In genomic region chr19:39969681-39970423, GRCh38 we compare ENCODE assay signal across 8 cellular contexts. TPM values are rescaled to one million over a fixed set of nuclear protein-coding genes. Genes with fewer than 3 reads are reported as not detected.
A peak's percentile ranks its signal among the peaks of the same experiment; 100 is the strongest.
DNase-seq lines count a peak whose midpoint lies in the region; ATAC-seq and TF ChIP-seq lines count a peak whose summit lies in the region.

No MANE protein-coding gene starts in this region.

- H3K27me3 Mint-ChIP-seq in brain = peaks cover 8% of the 10 kb centered on the region

- H3K27ac ChIP-seq in mesodermal cell (ENCODE audit: low read depth, low read length, severe bottlenecking) = peak overlapping the region; percentile 86
- H3K27ac ChIP-seq in vagina = peak overlapping the region; percentile 96

- TF ChIP-seq CTCF in brain (conservative IDR thresholded peaks at IDR 0.05) (no peak), vagina (IDR thresholded peaks at IDR 0.05) (no peak)

- H3K27ac Mint-ChIP-seq in brain = peak overlapping the region; percentile 98 to 99 (median 98)

- H3K4me1 ChIP-seq in mesodermal cell (ENCODE audit: control insufficient read depth, insufficient read depth, low read length, poor library complexity, severe bottlenecking) (peaks cover 10% of the 10 kb centered on the region), vagina (peaks cover 25% of the 10 kb centered on the region)

- peaks cover 0 to 8% (median 3%) of the 10 kb centered on the region in 5 experiments for H3K9me3 Mint-ChIP-seq in brain

- H3K9me3 ChIP-seq in mesodermal cell (ENCODE audit: control insufficient read depth, low read length) (no peaks in the 10 kb centered on the region), vagina (no peaks in the 10 kb centered on the region)

- intact Hi-C loops in vagina (cut with DNase I) = loop anchor here (10.0 kb wide), 2 partner anchors 125 to 175 kb away; partner anchors contain the start of gene FBL

- 69 to 72% methylated on average over 5 to 6 of the region's 13 CpGs for WGBS in mesodermal cell (ENCODE audit: insufficient coverage in 2 of 2), 2 experiments

- H3K4me3 Mint-ChIP-seq in brain = peak overlapping the region; percentile 95 to 99 (median 98)

- ATAC-seq in GM19463 (IDR thresholded peaks at IDR 0.05; ENCODE audit: unreplicated experiment) = no peak

- peaks cover 37% of the 10 kb centered on the region for H3K4me1 Mint-ChIP-seq in brain

- H3K36me3 Mint-ChIP-seq in brain = peaks cover 42% of the 10 kb centered on the region

- H3K27me3 ChIP-seq in vagina = no peaks in the 10 kb centered on the region

- DNase-seq in stimulated activated CD4-positive, alpha-beta T cell treated with anti-CD3 and anti-CD28 coated beads, Interleukin-15, amount 100 ng/mL, for 24 hours = peak; percentile 37
- no peak for DNase-seq in stimulated activated CD4-positive, alpha-beta T cell treated with anti-CD3 and anti-CD28 coated beads, Interleukin-4, amount 100 ng/mL, for 24 hours
- no peak for DNase-seq in vagina (ENCODE audit: extremely low spot score in 2 of 2)
- no peak for DNase-seq in iPS-NIHi11 (ENCODE audit: low spot score)
- no peak for DNase-seq in ureter (ENCODE audit: low spot score)

- TF ChIP-seq POLR2A in vagina (IDR thresholded peaks at IDR 0.05) = no peak

- H3K36me3 ChIP-seq in mesodermal cell (ENCODE audit: control insufficient read depth, insufficient read depth, low read length) (peaks cover 28% of the 10 kb centered on the region), vagina (peaks cover 0 to 23% of the 10 kb centered on the region in 2 donors)

- H3K4me3 ChIP-seq in mesodermal cell (ENCODE audit: extremely low read depth, insufficient read depth, low read length, poor library complexity, severe bottlenecking) (peak overlapping the region; percentile 99), vagina (peak overlapping the region; percentile 67 to 82)

RNA-seq across cellular contexts. Expression of gene PSMC4, which starts 1.1 kb away (rescaled TPM):
- polyA plus RNA-seq in brain (ENCODE audit: insufficient read depth, low read depth, low replicate concordance) = 99.9 TPM
- polyA plus RNA-seq in mesodermal cell (2013, experiment 1 of 2) = 93.6 TPM
- polyA plus RNA-seq in mesodermal cell (2013, experiment 2 of 2) = 80.7 TPM
- total RNA-seq in vagina = 74.9 TPM
- 97.6 TPM for total RNA-seq in ureter

RNA-seq across cellular contexts. Expression of gene ZNF546, which starts 27.0 kb away (rescaled TPM):
- 0.29 TPM for polyA plus RNA-seq in brain (ENCODE audit: insufficient read depth, low read depth, low replicate concordance)
- 2.2 TPM for polyA plus RNA-seq in mesodermal cell (2013, experiment 1 of 2)
- polyA plus RNA-seq in mesodermal cell (2013, experiment 2 of 2) = 2.1 TPM
- total RNA-seq in vagina (5.2 TPM), ureter (7.9 TPM)

RNA-seq across cellular contexts. Expression of gene FCGBP, which starts 35.4 kb away (rescaled TPM):
- polyA plus RNA-seq in brain (ENCODE audit: insufficient read depth, low read depth, low replicate concordance) = 12.3 TPM
- polyA plus RNA-seq in mesodermal cell (2013, experiment 1 of 2) = 0.11 TPM
- polyA plus RNA-seq in mesodermal cell (2013, experiment 2 of 2) = 0.05 TPM
- 31.7 TPM for total RNA-seq in vagina
- total RNA-seq in ureter = 37.0 TPM
